Comparison of ENCODE assay signal across 20 cellular contexts in the genomic region with DNA sequence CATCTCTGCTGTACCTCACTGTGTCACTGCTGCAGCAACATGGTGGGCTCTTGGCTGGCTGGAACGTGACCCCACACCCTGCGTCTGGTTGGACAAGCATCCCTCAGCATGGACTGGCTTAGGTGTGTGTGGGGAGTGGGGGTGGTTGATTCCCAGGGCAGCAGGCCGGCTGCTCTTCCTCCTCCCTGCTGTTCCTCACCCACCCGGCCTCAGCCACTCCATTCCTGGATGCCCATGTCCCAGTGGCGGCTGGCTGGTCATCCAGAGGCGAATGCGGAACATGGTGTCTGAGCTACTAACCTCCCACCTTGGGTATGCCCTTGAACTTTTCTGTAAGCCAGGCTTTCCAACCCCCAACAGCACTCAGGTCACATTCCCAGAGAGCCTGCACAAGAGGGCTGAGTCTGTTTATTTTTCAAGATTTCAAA.
A peak's percentile ranks its signal among the peaks of the same experiment; 100 is the strongest.
DNase-seq lines count a peak whose midpoint lies in the region; ATAC-seq and TF ChIP-seq lines count a peak whose summit lies in the region.
"Had no signal": no experiment of that assay in that cellular context is flagged by ENCODE, and none has a peak within 500 bp of the region (broad histone marks: within the 10 kb centered on the region; RNA-seq: fewer than 3 reads in every experiment).

No MANE protein-coding gene starts in this region.

- H3K4me1 ChIP-seq in duodenal mucosa (ENCODE audit: control insufficient read depth in 1 of 2, insufficient read depth in 2 of 2, low read length in 2 of 2) (peaks cover 50 to 58% of the 10 kb centered on the region in 2 donors), lower lobe of right lung (peaks cover 77% of the 10 kb centered on the region), thoracic aorta (ENCODE audit: control insufficient read depth in 1 of 2, low read depth in 2 of 2) (peaks cover 69 to 85% of the 10 kb centered on the region in 2 donors)

- H3K27me3 ChIP-seq in duodenal mucosa (ENCODE audit: control insufficient read depth in 1 of 2, insufficient read depth in 2 of 2, low read length in 2 of 2) (no peaks in the 10 kb centered on the region), lower lobe of right lung (ENCODE audit: low read depth) (no peaks in the 10 kb centered on the region), thoracic aorta (replicated peaks; ENCODE audit: insufficient read depth) (no peaks in the 10 kb centered on the region)

- no peak overlapping the region for H3K4me3 ChIP-seq in duodenal mucosa (ENCODE audit: low read depth in 1 of 2, low read length in 2 of 2)
- H3K4me3 ChIP-seq in lower lobe of right lung = no peak overlapping the region
- peak overlapping the region; percentile 0 for H3K4me3 ChIP-seq in thoracic aorta
- H3K4me3 ChIP-seq: skin epidermis had no signal

- ATAC-seq in lower lobe of right lung (no peak), thoracic aorta (ENCODE audit: insufficient number of reproducible peaks, low FRiP score, low read depth) (no peak), HG02763 (IDR thresholded peaks at IDR 0.05; ENCODE audit: unreplicated experiment) (no peak), GM21447 (IDR thresholded peaks at IDR 0.05; ENCODE audit: unreplicated experiment) (no peak), HG03097 (IDR thresholded peaks at IDR 0.05; ENCODE audit: low FRiP score, unreplicated experiment) (no peak)
- ATAC-seq: left colon had no signal

- H3K9ac ChIP-seq in duodenal mucosa (ENCODE audit: low read depth in 1 of 2, low read length in 2 of 2) = no peak overlapping the region

- no peak overlapping the region for H3K4me3 Mint-ChIP-seq in activated CD4-positive, alpha-beta T cell treated with anti-CD3 and anti-CD28 coated beads, Interleukin-2, amount 10 ng/mL, durations not matched to agents 24 days and 14 days
- H3K4me3 Mint-ChIP-seq: neural crest cell had no signal

- H3K27ac Mint-ChIP-seq in activated CD4-positive, alpha-beta T cell treated with anti-CD3 and anti-CD28 coated beads, Interleukin-2, amount 10 ng/mL, durations not matched to agents 24 days and 14 days = peak overlapping the region; percentile 43

- peaks cover 80% of the 10 kb centered on the region for H3K4me1 Mint-ChIP-seq in activated CD4-positive, alpha-beta T cell treated with anti-CD3 and anti-CD28 coated beads, Interleukin-2, amount 10 ng/mL, durations not matched to agents 24 days and 14 days

- H3K36me3 ChIP-seq in duodenal mucosa (ENCODE audit: control insufficient read depth in 1 of 2, insufficient read depth in 2 of 2, low read length in 2 of 2) (no peaks in the 10 kb centered on the region), lower lobe of right lung (no peaks in the 10 kb centered on the region), thoracic aorta (no peaks in the 10 kb centered on the region)

- H3K27ac ChIP-seq in duodenal mucosa (ENCODE audit: low read depth, low read length) (peak overlapping the region; percentile 24), lower lobe of right lung (peak overlapping the region; percentile 60), thoracic aorta (peak overlapping the region; percentile 36 to 47)

- no peaks in the 10 kb centered on the region for H3K9me3 ChIP-seq in duodenal mucosa (ENCODE audit: control insufficient read depth in 1 of 2, low read length in 2 of 2)
- no peaks in the 10 kb centered on the region for H3K9me3 ChIP-seq in lower lobe of right lung
- H3K9me3 ChIP-seq in thoracic aorta = no peaks in the 10 kb centered on the region

- no peak for DNase-seq in activated CD4-positive, alpha-beta T cell treated with anti-CD3 and anti-CD28 coated beads, Interleukin-2, amount 10 ng/mL, durations not matched to agents 24 days and 14 days
- DNase-seq in activated CD4-positive, alpha-beta T cell treated with anti-CD3 and anti-CD28 coated beads, Interleukin-2, amount 50 U/mL, for 4 hours = no peak
- no peak for DNase-seq in lower lobe of right lung
- DNase-seq in thoracic aorta (ENCODE audit: low spot score) = no peak
- DNase-seq: activated CD4-positive, CD25-positive, alpha-beta regulatory T cell treated with anti-CD3 and anti-CD28 coated beads, Interleukin-2, amount 50 U/mL, for 72 hours; activated T-cell treated with anti-CD3 and anti-CD28 coated beads, Interleukin-2, amount 50 U/mL, for 1 hour; CD8-positive, alpha-beta memory T cell; cortex of kidney; erythroblast; HCEC 1CT; left colon; MV-4-11; stimulated activated naive CD4-positive, alpha-beta T cell had no signal

- no peak for TF ChIP-seq CTCF in lower lobe of right lung (IDR thresholded peaks at IDR 0.05)
- no peak for TF ChIP-seq CTCF in thoracic aorta (IDR thresholded peaks at IDR 0.05)

- intact Hi-C loops in activated CD4-positive, alpha-beta T cell treated with anti-CD3 and anti-CD28 coated beads, Interleukin-2, amount 10 ng/mL, durations not matched to agents 24 days and 14 days (cut with micrococcal nuclease) = loop anchor here (5.0 kb wide), 1 partner anchor 36 kb away; no protein-coding TSS in a partner anchor
- intact Hi-C loops in lower lobe of right lung (cut with DNase I) = no loop called here

- H3K9me3 Mint-ChIP-seq in activated CD4-positive, alpha-beta T cell treated with anti-CD3 and anti-CD28 coated beads, Interleukin-2, amount 10 ng/mL, durations not matched to agents 24 days and 14 days = no peaks in the 10 kb centered on the region
- H3K9me3 Mint-ChIP-seq: CD8-positive, alpha-beta memory T cell; IgD-negative memory B cell; neural crest cell had no signal

- H3K27me3 Mint-ChIP-seq in activated CD4-positive, alpha-beta T cell treated with anti-CD3 and anti-CD28 coated beads, Interleukin-2, amount 10 ng/mL, durations not matched to agents 24 days and 14 days = no peaks in the 10 kb centered on the region
- H3K27me3 Mint-ChIP-seq: CD8-positive, alpha-beta memory T cell; IgD-negative memory B cell had no signal

- H3K36me3 Mint-ChIP-seq in activated CD4-positive, alpha-beta T cell treated with anti-CD3 and anti-CD28 coated beads, Interleukin-2, amount 10 ng/mL, durations not matched to agents 24 days and 14 days (ENCODE audit: low read depth) = peaks cover 6% of the 10 kb centered on the region
